ENCODE assay signal across 9 cellular contexts in genomic region chr15:76994971-76995945, GRCh38. TPM values are rescaled to one million over a fixed set of nuclear protein-coding genes. Genes with fewer than 3 reads are reported as not detected.
A peak's percentile ranks its signal among the peaks of the same experiment; 100 is the strongest.
DNase-seq lines count a peak whose midpoint lies in the region; ATAC-seq and TF ChIP-seq lines count a peak whose summit lies in the region.
"Had no signal": no experiment of that assay in that cellular context is flagged by ENCODE, and none has a peak within 500 bp of the region (broad histone marks: within the 10 kb centered on the region; RNA-seq: fewer than 3 reads in every experiment).

TSS of gene PSTPIP1 (plus strand) at chr15:76995126. CDS start at chr15:76995574, 448 bp downstream.

- H3K4me1 ChIP-seq in ascending aorta (peaks cover 25 to 33% of the 10 kb centered on the region in 2 donors), stomach (peaks cover 8 to 77% (median 11%) of the 10 kb centered on the region in 4 donors)

- H3K27ac ChIP-seq in ascending aorta: peak within 1 kb of the TSS; percentile 94 to 97
- H3K27ac ChIP-seq in stomach: peak within 1 kb of the TSS; percentile 12 to 81 (median 63)

- no peaks in the 10 kb centered on the region for H3K27me3 Mint-ChIP-seq in memory B cell

- H3K36me3 ChIP-seq in ascending aorta (no peaks in the 10 kb centered on the region), stomach (no peaks in the 10 kb centered on the region)

- H3K4me1 Mint-ChIP-seq in memory B cell: peaks cover 39% of the 10 kb centered on the region

- DNase-seq in GM12865 (ENCODE audit: low read depth) (peak; percentile 81), ascending aorta (ENCODE audit: low spot score in 2 of 2) (peak in 1 of 2 donors; percentile 87), memory B cell (ENCODE audit: low spot score in 2 of 2) (peak; percentile 54 to 64), stomach (peak; percentile 43)

- no peaks in the 10 kb centered on the region for H3K9me3 Mint-ChIP-seq in memory B cell

- no peak for TF ChIP-seq POLR2A in stomach (IDR thresholded peaks at IDR 0.05)

- WGBS in stomach, 5 donors: 47 to 64% (median 54%) methylated on average over 21 to 28 of the region's 28 CpGs

- ATAC-seq in HG03064 (IDR thresholded peaks at IDR 0.05; ENCODE audit: low read depth, unreplicated experiment) (peak; percentile 62), memory B cell (ENCODE audit: low read depth) (peak; percentile 90), HG03520 (IDR thresholded peaks at IDR 0.05; ENCODE audit: unreplicated experiment) (no peak), HG03565 (IDR thresholded peaks at IDR 0.05; ENCODE audit: unreplicated experiment) (no peak)

- TF ChIP-seq EP300 in stomach (IDR thresholded peaks at IDR 0.05): no peak

- H3K4me3 ChIP-seq in GM12865 (ENCODE audit: low read depth, low read length) (peak within 1 kb of the TSS; percentile 55), ascending aorta (peak within 1 kb of the TSS; percentile 29 to 56), stomach (peak within 1 kb of the TSS; percentile 20 to 42 (median 37))

- H3K9me3 ChIP-seq in ascending aorta (no peaks in the 10 kb centered on the region), stomach (no peaks in the 10 kb centered on the region)

- intact Hi-C loops in T-helper 1 cell treated with Interleukin-12 subunit alpha and Interleukin-12 subunit beta and Interleukin-4 antibody, amounts not matched to agents 30 ng/mL and 1 ng/mL, for 36 hours (cut with micrococcal nuclease): loop anchor here (1.0 to 2.0 kb wide), 4 partner anchors 8 to 76 kb away; partner anchors contain the start of gene TSPAN3
- intact Hi-C loops in ascending aorta (cut with DNase I): loop anchor here (2.0 kb wide), 1 partner anchor 22 kb away; no protein-coding TSS in a partner anchor
- intact Hi-C loops in stomach (cut with DNase I; ENCODE audit: low total_unique reads): no loop called here

- peak within 1 kb of the TSS; percentile 93 for H3K4me3 Mint-ChIP-seq in memory B cell

- TF ChIP-seq CTCF in GM12865 (IDR thresholded peaks at IDR 0.05; ENCODE audit: insufficient read depth, low read depth, low read length, missing control alignments) (no peak), ascending aorta (IDR thresholded peaks at IDR 0.05) (no peak), stomach (IDR thresholded peaks at IDR 0.05) (no peak)

- no peaks in the 10 kb centered on the region for H3K27me3 ChIP-seq in ascending aorta
- H3K27me3 ChIP-seq in stomach: no peaks in the 10 kb centered on the region

- peaks cover 4% of the 10 kb centered on the region for H3K36me3 Mint-ChIP-seq in memory B cell

- peak within 1 kb of the TSS; percentile 94 for H3K27ac Mint-ChIP-seq in memory B cell

RNA-seq across cellular contexts. Expression of gene PSTPIP1, which starts in this region (rescaled TPM):
- total RNA-seq in T-helper 1 cell treated with Interleukin-12 subunit alpha and Interleukin-12 subunit beta and Interleukin-4 antibody, amounts not matched to agents 30 ng/mL and 1 ng/mL, for 36 hours: 216 and 224 TPM in 2 replicates
- total RNA-seq in ascending aorta (14.6 TPM), stomach (10 to 100 TPM in 3 of 5 donors, 1 to 10 TPM in 1, under 1 TPM in 1; 0.29 to 75.4 (median 10.1) TPM)
- 1 to 10 TPM; 3.1 to 6.6 (median 4.2) TPM for polyA plus RNA-seq in stomach
- total RNA-seq: glomerular endothelial cell had no signal

Comparison
In these comparisons a context has a peak if more than half of its experiments do, and no peak if none do; other contexts are left out.
1. ATAC-seq: peak in HG03064 (single experiment) and memory B cell (single experiment); none in HG03520 (single experiment) and HG03565 (single experiment).
2. Peak in every context shown above with its lines, with median percentiles within 50 percentile points of each other: H3K4me3 ChIP-seq.